1 cellular context compared by ENCODE assay signal in the genomic region with DNA sequence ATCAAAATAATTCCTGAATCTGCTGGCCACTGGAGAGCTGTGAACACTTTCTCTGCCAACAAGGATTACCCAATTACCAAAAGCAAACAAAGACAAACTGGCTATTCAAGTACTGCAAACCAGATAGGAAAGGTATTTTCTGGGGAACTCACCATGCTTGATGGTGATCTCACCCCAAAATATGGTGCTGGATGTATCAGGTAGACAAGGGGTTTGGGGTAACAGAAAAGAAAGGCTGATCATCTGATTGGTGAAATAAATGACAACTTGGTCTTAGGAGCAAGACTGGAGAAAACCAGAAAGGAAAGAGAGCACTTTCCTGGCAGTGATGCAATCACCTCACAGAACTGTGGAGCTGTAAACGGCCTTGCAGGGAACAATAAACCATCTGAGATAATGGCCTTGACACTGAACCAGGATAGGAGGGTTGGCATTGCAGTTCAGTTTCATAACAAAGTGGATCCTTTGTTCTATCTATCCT.
TF ChIP-seq lines count a peak whose summit lies in the region.

No MANE protein-coding gene starts in this region.

TF ChIP-seq in HepG2, 621 proteins besides CTCF, POLR2A, EP300 and RAD21 (continued from another document and continues in another):
- TF ChIP-seq, protein P1, sequence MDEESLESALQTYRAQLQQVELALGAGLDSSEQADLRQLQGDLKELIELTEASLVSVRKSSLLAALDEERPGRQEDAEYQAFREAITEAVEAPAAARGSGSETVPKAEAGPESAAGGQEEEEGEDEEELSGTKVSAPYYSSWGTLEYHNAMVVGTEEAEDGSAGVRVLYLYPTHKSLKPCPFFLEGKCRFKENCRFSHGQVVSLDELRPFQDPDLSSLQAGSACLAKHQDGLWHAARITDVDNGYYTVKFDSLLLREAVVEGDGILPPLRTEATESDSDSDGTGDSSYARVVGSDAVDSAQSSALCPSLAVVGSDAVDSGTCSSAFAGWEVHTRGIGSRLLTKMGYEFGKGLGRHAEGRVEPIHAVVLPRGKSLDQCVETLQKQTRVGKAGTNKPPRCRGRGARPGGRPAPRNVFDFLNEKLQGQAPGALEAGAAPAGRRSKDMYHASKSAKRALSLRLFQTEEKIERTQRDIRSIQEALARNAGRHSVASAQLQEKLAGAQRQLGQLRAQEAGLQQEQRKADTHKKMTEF (CRISPR knock-in tag; IDR thresholded peaks at IDR 0.05), result peak; percentile 95
- no peak for TF ChIP-seq MBNL3 (CRISPR knock-in tag; conservative IDR thresholded peaks at IDR 0.05)
- no peak for TF ChIP-seq ZNF543 (CRISPR knock-in tag; IDR thresholded peaks at IDR 0.05)
- TF ChIP-seq HMG20B (CRISPR knock-in tag; conservative IDR thresholded peaks at IDR 0.05), result peak; percentile 72; the same call in 1 of the 2 replicates
- no peak for TF ChIP-seq TOPORS (CRISPR knock-in tag; IDR thresholded peaks at IDR 0.05)
- TF ChIP-seq TSC22D2 (CRISPR knock-in tag; IDR thresholded peaks at IDR 0.05; ENCODE audit: borderline replicate concordance), result 0 out of 2 replicates have a peak, but pooled peaks have one; percentile 22
- no peak for TF ChIP-seq CCDC6 (CRISPR knock-in tag; IDR thresholded peaks at IDR 0.05)
- peak; percentile 92 for TF ChIP-seq FOXJ3 (CRISPR knock-in tag; IDR thresholded peaks at IDR 0.05; ENCODE audit: borderline replicate concordance)
- TF ChIP-seq ZNF615 (CRISPR knock-in tag; IDR thresholded peaks at IDR 0.05; ENCODE audit: borderline replicate concordance), result no peak
- TF ChIP-seq, protein P2, sequence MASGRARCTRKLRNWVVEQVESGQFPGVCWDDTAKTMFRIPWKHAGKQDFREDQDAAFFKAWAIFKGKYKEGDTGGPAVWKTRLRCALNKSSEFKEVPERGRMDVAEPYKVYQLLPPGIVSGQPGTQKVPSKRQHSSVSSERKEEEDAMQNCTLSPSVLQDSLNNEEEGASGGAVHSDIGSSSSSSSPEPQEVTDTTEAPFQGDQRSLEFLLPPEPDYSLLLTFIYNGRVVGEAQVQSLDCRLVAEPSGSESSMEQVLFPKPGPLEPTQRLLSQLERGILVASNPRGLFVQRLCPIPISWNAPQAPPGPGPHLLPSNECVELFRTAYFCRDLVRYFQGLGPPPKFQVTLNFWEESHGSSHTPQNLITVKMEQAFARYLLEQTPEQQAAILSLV (CRISPR knock-in tag; IDR thresholded peaks at IDR 0.05; ENCODE audit: borderline replicate concordance), result no peak
- TF ChIP-seq MTA3 (CRISPR knock-in tag; IDR thresholded peaks at IDR 0.05), result no peak
- TF ChIP-seq, protein P3, sequence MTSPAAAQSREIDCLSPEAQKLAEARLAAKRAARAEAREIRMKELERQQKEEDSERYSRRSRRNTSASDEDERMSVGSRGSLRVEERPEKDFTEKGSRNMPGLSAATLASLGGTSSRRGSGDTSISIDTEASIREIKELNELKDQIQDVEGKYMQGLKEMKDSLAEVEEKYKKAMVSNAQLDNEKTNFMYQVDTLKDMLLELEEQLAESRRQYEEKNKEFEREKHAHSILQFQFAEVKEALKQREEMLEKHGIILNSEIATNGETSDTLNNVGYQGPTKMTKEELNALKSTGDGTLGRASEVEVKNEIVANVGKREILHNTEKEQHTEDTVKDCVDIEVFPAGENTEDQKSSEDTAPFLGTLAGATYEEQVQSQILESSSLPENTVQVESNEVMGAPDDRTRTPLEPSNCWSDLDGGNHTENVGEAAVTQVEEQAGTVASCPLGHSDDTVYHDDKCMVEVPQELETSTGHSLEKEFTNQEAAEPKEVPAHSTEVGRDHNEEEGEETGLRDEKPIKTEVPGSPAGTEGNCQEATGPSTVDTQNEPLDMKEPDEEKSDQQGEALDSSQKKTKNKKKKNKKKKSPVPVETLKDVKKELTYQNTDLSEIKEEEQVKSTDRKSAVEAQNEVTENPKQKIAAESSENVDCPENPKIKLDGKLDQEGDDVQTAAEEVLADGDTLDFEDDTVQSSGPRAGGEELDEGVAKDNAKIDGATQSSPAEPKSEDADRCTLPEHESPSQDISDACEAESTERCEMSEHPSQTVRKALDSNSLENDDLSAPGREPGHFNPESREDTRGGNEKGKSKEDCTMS (CRISPR knock-in tag; conservative IDR thresholded peaks at IDR 0.05), result 0 out of 2 replicates have a peak, but pooled peaks have one; percentile 34
- TF ChIP-seq ZNF75D (CRISPR knock-in tag; IDR thresholded peaks at IDR 0.05; ENCODE audit: borderline replicate concordance), result no peak
- TF ChIP-seq ZNF367 (CRISPR knock-in tag; IDR thresholded peaks at IDR 0.05; ENCODE audit: borderline replicate concordance), result 0 out of 2 replicates have a peak, but pooled peaks have one; percentile 34
- peak; percentile 89 for TF ChIP-seq ASH2L (IDR thresholded peaks at IDR 0.05; ENCODE audit: insufficient read length, low read depth, low read length)
- no peak for TF ChIP-seq GTF3A (CRISPR knock-in tag; conservative IDR thresholded peaks at IDR 0.05)
- TF ChIP-seq, protein P4, sequence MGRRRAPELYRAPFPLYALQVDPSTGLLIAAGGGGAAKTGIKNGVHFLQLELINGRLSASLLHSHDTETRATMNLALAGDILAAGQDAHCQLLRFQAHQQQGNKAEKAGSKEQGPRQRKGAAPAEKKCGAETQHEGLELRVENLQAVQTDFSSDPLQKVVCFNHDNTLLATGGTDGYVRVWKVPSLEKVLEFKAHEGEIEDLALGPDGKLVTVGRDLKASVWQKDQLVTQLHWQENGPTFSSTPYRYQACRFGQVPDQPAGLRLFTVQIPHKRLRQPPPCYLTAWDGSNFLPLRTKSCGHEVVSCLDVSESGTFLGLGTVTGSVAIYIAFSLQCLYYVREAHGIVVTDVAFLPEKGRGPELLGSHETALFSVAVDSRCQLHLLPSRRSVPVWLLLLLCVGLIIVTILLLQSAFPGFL (CRISPR knock-in tag; IDR thresholded peaks at IDR 0.05), result no peak
- TF ChIP-seq, protein P5, sequence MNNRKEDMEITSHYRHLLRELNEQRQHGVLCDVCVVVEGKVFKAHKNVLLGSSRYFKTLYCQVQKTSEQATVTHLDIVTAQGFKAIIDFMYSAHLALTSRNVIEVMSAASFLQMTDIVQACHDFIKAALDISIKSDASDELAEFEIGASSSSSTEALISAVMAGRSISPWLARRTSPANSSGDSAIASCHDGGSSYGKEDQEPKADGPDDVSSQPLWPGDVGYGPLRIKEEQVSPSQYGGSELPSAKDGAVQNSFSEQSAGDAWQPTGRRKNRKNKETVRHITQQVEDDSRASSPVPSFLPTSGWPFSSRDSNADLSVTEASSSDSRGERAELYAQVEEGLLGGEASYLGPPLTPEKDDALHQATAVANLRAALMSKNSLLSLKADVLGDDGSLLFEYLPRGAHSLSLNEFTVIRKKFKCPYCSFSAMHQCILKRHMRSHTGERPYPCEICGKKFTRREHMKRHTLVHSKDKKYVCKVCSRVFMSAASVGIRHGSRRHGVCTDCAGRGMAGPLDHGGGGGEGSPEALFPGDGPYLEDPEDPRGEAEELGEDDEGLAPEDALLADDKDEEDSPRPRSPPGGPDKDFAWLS (CRISPR knock-in tag; IDR thresholded peaks at IDR 0.05; ENCODE audit: borderline replicate concordance), result no peak
- TF ChIP-seq, protein P6, sequence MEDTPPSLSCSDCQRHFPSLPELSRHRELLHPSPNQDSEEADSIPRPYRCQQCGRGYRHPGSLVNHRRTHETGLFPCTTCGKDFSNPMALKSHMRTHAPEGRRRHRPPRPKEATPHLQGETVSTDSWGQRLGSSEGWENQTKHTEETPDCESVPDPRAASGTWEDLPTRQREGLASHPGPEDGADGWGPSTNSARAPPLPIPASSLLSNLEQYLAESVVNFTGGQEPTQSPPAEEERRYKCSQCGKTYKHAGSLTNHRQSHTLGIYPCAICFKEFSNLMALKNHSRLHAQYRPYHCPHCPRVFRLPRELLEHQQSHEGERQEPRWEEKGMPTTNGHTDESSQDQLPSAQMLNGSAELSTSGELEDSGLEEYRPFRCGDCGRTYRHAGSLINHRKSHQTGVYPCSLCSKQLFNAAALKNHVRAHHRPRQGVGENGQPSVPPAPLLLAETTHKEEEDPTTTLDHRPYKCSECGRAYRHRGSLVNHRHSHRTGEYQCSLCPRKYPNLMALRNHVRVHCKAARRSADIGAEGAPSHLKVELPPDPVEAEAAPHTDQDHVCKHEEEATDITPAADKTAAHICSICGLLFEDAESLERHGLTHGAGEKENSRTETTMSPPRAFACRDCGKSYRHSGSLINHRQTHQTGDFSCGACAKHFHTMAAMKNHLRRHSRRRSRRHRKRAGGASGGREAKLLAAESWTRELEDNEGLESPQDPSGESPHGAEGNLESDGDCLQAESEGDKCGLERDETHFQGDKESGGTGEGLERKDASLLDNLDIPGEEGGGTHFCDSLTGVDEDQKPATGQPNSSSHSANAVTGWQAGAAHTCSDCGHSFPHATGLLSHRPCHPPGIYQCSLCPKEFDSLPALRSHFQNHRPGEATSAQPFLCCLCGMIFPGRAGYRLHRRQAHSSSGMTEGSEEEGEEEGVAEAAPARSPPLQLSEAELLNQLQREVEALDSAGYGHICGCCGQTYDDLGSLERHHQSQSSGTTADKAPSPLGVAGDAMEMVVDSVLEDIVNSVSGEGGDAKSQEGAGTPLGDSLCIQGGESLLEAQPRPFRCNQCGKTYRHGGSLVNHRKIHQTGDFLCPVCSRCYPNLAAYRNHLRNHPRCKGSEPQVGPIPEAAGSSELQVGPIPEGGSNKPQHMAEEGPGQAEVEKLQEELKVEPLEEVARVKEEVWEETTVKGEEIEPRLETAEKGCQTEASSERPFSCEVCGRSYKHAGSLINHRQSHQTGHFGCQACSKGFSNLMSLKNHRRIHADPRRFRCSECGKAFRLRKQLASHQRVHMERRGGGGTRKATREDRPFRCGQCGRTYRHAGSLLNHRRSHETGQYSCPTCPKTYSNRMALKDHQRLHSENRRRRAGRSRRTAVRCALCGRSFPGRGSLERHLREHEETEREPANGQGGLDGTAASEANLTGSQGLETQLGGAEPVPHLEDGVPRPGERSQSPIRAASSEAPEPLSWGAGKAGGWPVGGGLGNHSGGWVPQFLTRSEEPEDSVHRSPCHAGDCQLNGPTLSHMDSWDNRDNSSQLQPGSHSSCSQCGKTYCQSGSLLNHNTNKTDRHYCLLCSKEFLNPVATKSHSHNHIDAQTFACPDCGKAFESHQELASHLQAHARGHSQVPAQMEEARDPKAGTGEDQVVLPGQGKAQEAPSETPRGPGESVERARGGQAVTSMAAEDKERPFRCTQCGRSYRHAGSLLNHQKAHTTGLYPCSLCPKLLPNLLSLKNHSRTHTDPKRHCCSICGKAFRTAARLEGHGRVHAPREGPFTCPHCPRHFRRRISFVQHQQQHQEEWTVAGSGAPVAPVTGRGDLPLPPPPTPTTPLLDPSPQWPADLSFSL (CRISPR knock-in tag; IDR thresholded peaks at IDR 0.05), result no peak
- TF ChIP-seq, protein P7, sequence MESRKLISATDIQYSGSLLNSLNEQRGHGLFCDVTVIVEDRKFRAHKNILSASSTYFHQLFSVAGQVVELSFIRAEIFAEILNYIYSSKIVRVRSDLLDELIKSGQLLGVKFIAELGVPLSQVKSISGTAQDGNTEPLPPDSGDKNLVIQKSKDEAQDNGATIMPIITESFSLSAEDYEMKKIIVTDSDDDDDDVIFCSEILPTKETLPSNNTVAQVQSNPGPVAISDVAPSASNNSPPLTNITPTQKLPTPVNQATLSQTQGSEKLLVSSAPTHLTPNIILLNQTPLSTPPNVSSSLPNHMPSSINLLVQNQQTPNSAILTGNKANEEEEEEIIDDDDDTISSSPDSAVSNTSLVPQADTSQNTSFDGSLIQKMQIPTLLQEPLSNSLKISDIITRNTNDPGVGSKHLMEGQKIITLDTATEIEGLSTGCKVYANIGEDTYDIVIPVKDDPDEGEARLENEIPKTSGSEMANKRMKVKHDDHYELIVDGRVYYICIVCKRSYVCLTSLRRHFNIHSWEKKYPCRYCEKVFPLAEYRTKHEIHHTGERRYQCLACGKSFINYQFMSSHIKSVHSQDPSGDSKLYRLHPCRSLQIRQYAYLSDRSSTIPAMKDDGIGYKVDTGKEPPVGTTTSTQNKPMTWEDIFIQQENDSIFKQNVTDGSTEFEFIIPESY (CRISPR knock-in tag; IDR thresholded peaks at IDR 0.05), result peak; percentile 69
- TF ChIP-seq SMAD9 (CRISPR knock-in tag; IDR thresholded peaks at IDR 0.05), result no peak
- TF ChIP-seq SRSF9 (IDR thresholded peaks at IDR 0.05; ENCODE audit: borderline replicate concordance, insufficient read depth, low read depth, low read length, poor library complexity, severe bottlenecking), result no peak
- TF ChIP-seq ZNF263 (CRISPR knock-in tag; IDR thresholded peaks at IDR 0.05), result no peak
- TF ChIP-seq, protein P8, sequence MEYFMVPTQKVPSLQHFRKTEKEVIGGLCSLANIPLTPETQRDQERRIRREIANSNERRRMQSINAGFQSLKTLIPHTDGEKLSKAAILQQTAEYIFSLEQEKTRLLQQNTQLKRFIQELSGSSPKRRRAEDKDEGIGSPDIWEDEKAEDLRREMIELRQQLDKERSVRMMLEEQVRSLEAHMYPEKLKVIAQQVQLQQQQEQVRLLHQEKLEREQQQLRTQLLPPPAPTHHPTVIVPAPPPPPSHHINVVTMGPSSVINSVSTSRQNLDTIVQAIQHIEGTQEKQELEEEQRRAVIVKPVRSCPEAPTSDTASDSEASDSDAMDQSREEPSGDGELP (IDR thresholded peaks at IDR 0.05; ENCODE audit: borderline replicate concordance, low read depth), result peak; percentile 71; the same call in 1 of the 2 replicates
- TF ChIP-seq, protein P9, sequence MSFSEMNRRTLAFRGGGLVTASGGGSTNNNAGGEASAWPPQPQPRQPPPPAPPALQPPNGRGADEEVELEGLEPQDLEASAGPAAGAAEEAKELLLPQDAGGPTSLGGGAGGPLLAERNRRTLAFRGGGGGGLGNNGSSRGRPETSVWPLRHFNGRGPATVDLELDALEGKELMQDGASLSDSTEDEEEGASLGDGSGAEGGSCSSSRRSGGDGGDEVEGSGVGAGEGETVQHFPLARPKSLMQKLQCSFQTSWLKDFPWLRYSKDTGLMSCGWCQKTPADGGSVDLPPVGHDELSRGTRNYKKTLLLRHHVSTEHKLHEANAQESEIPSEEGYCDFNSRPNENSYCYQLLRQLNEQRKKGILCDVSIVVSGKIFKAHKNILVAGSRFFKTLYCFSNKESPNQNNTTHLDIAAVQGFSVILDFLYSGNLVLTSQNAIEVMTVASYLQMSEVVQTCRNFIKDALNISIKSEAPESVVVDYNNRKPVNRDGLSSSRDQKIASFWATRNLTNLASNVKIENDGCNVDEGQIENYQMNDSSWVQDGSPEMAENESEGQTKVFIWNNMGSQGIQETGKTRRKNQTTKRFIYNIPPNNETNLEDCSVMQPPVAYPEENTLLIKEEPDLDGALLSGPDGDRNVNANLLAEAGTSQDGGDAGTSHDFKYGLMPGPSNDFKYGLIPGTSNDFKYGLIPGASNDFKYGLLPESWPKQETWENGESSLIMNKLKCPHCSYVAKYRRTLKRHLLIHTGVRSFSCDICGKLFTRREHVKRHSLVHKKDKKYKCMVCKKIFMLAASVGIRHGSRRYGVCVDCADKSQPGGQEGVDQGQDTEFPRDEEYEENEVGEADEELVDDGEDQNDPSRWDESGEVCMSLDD (CRISPR knock-in tag; IDR thresholded peaks at IDR 0.05; ENCODE audit: borderline replicate concordance), result peak; percentile 76
- TF ChIP-seq ZNF260 (CRISPR knock-in tag; IDR thresholded peaks at IDR 0.05; ENCODE audit: borderline replicate concordance, low read depth), result no peak
- no peak for TF ChIP-seq ZNF382 (CRISPR knock-in tag; IDR thresholded peaks at IDR 0.05; ENCODE audit: borderline replicate concordance)
- TF ChIP-seq ERF (CRISPR knock-in tag; IDR thresholded peaks at IDR 0.05), result peak; percentile 86
- no peak for TF ChIP-seq FOXA1 (IDR thresholded peaks at IDR 0.05)
- peak; percentile 78 for TF ChIP-seq FOXA1 (CRISPR knock-in tag; IDR thresholded peaks at IDR 0.05)
- peak; percentile 79; the same call in 1 of the 2 replicates for TF ChIP-seq SIX1 (CRISPR knock-in tag; IDR thresholded peaks at IDR 0.05; ENCODE audit: borderline replicate concordance)
- TF ChIP-seq ZMAT3 (CRISPR knock-in tag; conservative IDR thresholded peaks at IDR 0.05), result 0 out of 2 replicates have a peak, but pooled peaks have one; percentile 31
- TF ChIP-seq SOX6 (IDR thresholded peaks at IDR 0.05), result no peak
- TF ChIP-seq SOX6 (CRISPR knock-in tag; IDR thresholded peaks at IDR 0.05), result peak; percentile 100
- TF ChIP-seq ATAD3A (CRISPR knock-in tag; IDR thresholded peaks at IDR 0.05), result no peak
- TF ChIP-seq BORCS8-MEF2B (CRISPR knock-in tag; IDR thresholded peaks at IDR 0.05), result no peak
- TF ChIP-seq ZNF788 (CRISPR knock-in tag; IDR thresholded peaks at IDR 0.05; ENCODE audit: borderline replicate concordance), result peak; percentile 19; the same call in 1 of the 2 replicates
- TF ChIP-seq NFYB (CRISPR knock-in tag; IDR thresholded peaks at IDR 0.05), result no peak
